Comparison of ENCODE assay signal across 22 cellular contexts in the genomic region with DNA sequence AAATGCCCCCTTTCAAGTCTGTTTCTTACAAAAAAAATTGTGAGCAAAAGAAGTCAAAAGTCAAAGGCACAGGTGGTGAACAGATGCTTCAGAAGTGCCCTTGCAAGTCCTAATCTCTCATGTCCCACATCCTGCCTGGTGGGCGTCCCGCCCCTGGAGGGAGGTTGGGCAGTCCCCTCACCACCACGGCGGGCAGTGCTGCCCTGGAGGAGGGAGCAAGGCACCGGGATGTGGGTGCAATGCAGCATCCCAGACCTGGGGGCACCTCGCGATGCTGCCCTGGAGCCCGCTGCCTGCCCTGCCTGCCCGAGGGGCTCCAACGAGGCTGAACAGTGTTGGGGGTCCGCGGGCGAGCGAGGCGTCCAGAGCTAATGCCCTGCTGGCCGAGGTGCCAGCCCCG. TPM values are rescaled to one million over a fixed set of nuclear protein-coding genes. Genes with fewer than 3 reads are reported as not detected.
DNase-seq lines count a peak whose midpoint lies in the region; ATAC-seq, FAIRE-seq and TF ChIP-seq lines count a peak whose summit lies in the region.
"Had no signal": no experiment of that assay in that cellular context is flagged by ENCODE, and none has a peak within 500 bp of the region (broad histone marks: within the 10 kb centered on the region; RNA-seq: fewer than 3 reads in every experiment).

No MANE protein-coding gene starts in this region.

- intact Hi-C loops in cardiac septum (cut with DNase I): no loop called here
- intact Hi-C loops in Right ventricle myocardium inferior (cut with DNase I): no loop called here
- intact Hi-C loops in transverse colon (cut with DNase I; ENCODE audit: low total_unique reads): no loop called here

- TF ChIP-seq CTCF in transverse colon (IDR thresholded peaks at IDR 0.05): no peak

- H3K36me3 ChIP-seq in NT2/D1 (ENCODE audit: insufficient read depth, insufficient read length, low read length) (no peaks in the 10 kb centered on the region), iPS-18a (ENCODE audit: control insufficient read depth, low read depth, low read length) (no peaks in the 10 kb centered on the region), transverse colon (no peaks in the 10 kb centered on the region)
- H3K36me3 ChIP-seq: right atrium auricular region, upper lobe of left lung had no signal

- H3K27ac ChIP-seq in iPS-18a (ENCODE audit: low read length) (no peak overlapping the region), transverse colon (no peak overlapping the region)
- H3K27ac ChIP-seq: right atrium auricular region, upper lobe of left lung had no signal

- no peak for TF ChIP-seq POLR2A in transverse colon (IDR thresholded peaks at IDR 0.05)

- DNase-seq in cardiac septum (ENCODE audit: low spot score): peak; percentile 62
- DNase-seq in Right ventricle myocardium inferior (ENCODE audit: missing footprints): no peak
- no peak for DNase-seq in NT2/D1 (ENCODE audit: low read depth, low spot score)
- peak; percentile 3 for DNase-seq in transverse colon
- DNase-seq in 8988T: no peak
- no peak for DNase-seq in SIG-M5 (lab: John Stamatoyannopoulos, UW)
- DNase-seq in RCC 7860 (ENCODE audit: low spot score): no peak
- DNase-seq: activated CD4-positive, alpha-beta T cell treated with anti-CD3 and anti-CD28 coated beads for 48 hours; amniotic stem cell; DMS153; erythroblast; NCI-H187; NCI-H774; stimulated activated CD4-positive, alpha-beta T cell treated with anti-CD3 and anti-CD28 coated beads, Interleukin-2, amount 100 ng/mL, for 48 hours; T-helper 9 cell had no signal

- H3K4me3 ChIP-seq in NT2/D1 (ENCODE audit: insufficient read length, low read depth): no peak overlapping the region
- H3K4me3 ChIP-seq in iPS-18a (ENCODE audit: low read length): peak overlapping the region; percentile 63
- H3K4me3 ChIP-seq in transverse colon: no peak overlapping the region
- H3K4me3 ChIP-seq: upper lobe of left lung had no signal

- TF ChIP-seq EP300 in transverse colon (IDR thresholded peaks at IDR 0.05; ENCODE audit: low read depth): no peak

- H3K9me3 ChIP-seq in NT2/D1 (ENCODE audit: insufficient read depth, low read length) (peaks cover 9% of the 10 kb centered on the region; the same call in 1 of the 2 replicates), iPS-18a (ENCODE audit: control insufficient read depth, low read depth, low read length) (no peaks in the 10 kb centered on the region), transverse colon (no peaks in the 10 kb centered on the region)
- H3K9me3 ChIP-seq: right atrium auricular region, upper lobe of left lung had no signal

- no peak for FAIRE-seq in RCC 7860 (lab: Jason Lieb, UNC)
- FAIRE-seq: colon had no signal

- in situ Hi-C loops in transverse colon (cut with MboI; ENCODE audit: low pct_ligation_motif_present in 1 of 4, low pct_unique_long_range_greater_than_20kb in 1 of 4, low sequenced_read_pairs in 3 of 4): loop anchor here in 2 of 4 donors (25.0 kb wide), 2 partner anchors 90 to 165 kb away; no protein-coding TSS in a partner anchor

- peaks cover 15% of the 10 kb centered on the region for H3K4me1 ChIP-seq in NT2/D1 (ENCODE audit: insufficient read depth, insufficient read length)
- H3K4me1 ChIP-seq in iPS-18a (ENCODE audit: control insufficient read depth, low read depth, low read length): no peaks in the 10 kb centered on the region
- H3K4me1 ChIP-seq in transverse colon: peaks cover 0 to 13% (median 7%) of the 10 kb centered on the region in 4 donors

- ATAC-seq in Right ventricle myocardium inferior: no peak

- WGBS in transverse colon (ENCODE audit: low coverage in 1 of 2), 2 donors: 5% methylated on average over 13 of the region's 17 CpGs; no CpG with 5 or more reads in 1 of the 2 donors

- H3K9ac ChIP-seq in NT2/D1 (ENCODE audit: insufficient read length, low read depth) (peak overlapping the region; percentile 76), iPS-18a (ENCODE audit: low read length) (no peak overlapping the region)

- H3K27me3 ChIP-seq in NT2/D1 (ENCODE audit: insufficient read depth, insufficient read length) (peaks cover 51% of the 10 kb centered on the region), iPS-18a (ENCODE audit: control insufficient read depth, insufficient read depth, low read length) (peaks cover 50% of the 10 kb centered on the region), transverse colon (peaks cover 57% of the 10 kb centered on the region)

RNA-seq across cellular contexts. Expression of a gene that starts 15.9 kb away (rescaled TPM):
- total RNA-seq in cardiac septum: not detected
- not detected for total RNA-seq in Right ventricle myocardium inferior
- not detected for total RNA-seq in transverse colon
- total RNA-seq: activated T-cell treated with anti-CD3 and anti-CD28 coated beads, Interleukin-2, amount 50 U/mL, for 72 hours; liver; MCF 10A; right atrium auricular region; upper lobe of left lung had no signal

RNA-seq across cellular contexts. Expression of a gene that starts 29.5 kb away (rescaled TPM):
- total RNA-seq in cardiac septum: 0.38 TPM
- not detected for total RNA-seq in Right ventricle myocardium inferior
- total RNA-seq in transverse colon: not detected
- total RNA-seq: activated T-cell treated with anti-CD3 and anti-CD28 coated beads, Interleukin-2, amount 50 U/mL, for 72 hours; MCF 10A; right atrium auricular region had no signal

RNA-seq across cellular contexts. Expression of a gene that starts 37.6 kb away (rescaled TPM):
- total RNA-seq in cardiac septum (16.6 TPM), Right ventricle myocardium inferior (18.4 TPM), transverse colon (100 to 1,000 TPM in 2 of 4 donors, 10 to 100 TPM in 2; 37.3 to 211 (median 105) TPM)

Comparison
In these comparisons a context has a peak if more than half of its experiments do, and no peak if none do; other contexts are left out.
1. DNase-seq: peak in cardiac septum (single experiment) and transverse colon (single experiment); none in Right ventricle myocardium inferior (single experiment), NT2/D1 (single experiment), 8988T (single experiment), SIG-M5 (single experiment) and RCC 7860 (single experiment).